ENCODE assay signal across 14 cellular contexts in genomic region chr3:194023501-194024280, GRCh38.
DNase-seq lines count a peak whose midpoint lies in the region; ATAC-seq and TF ChIP-seq lines count a peak whose summit lies in the region.
"Had no signal": no experiment of that assay in that cellular context is flagged by ENCODE, and none has a peak within 500 bp of the region (broad histone marks: within the 10 kb centered on the region; RNA-seq: fewer than 3 reads in every experiment).

No MANE protein-coding gene starts in this region.

- H3K4me3 ChIP-seq in DND-41 (ENCODE audit: low read depth in 1 of 2, low read length in 2 of 2) (no peak overlapping the region), heart right ventricle (no peak overlapping the region), lower lobe of right lung (no peak overlapping the region)
- H3K4me3 ChIP-seq: breast epithelium, GM23248 had no signal

- H3K27me3 ChIP-seq in DND-41 (ENCODE audit: insufficient read depth, low read length, poor library complexity) (peaks cover 15% of the 10 kb centered on the region), heart right ventricle (peaks cover 0 to 54% (median 13%) of the 10 kb centered on the region in 7 donors), lower lobe of right lung (ENCODE audit: low read depth) (no peaks in the 10 kb centered on the region)
- H3K27me3 ChIP-seq: breast epithelium had no signal

- peak; percentile 84 for ATAC-seq in DND-41 (ENCODE audit: insufficient read depth, low read depth)
- ATAC-seq in heart right ventricle = no peak
- ATAC-seq in lower lobe of right lung = no peak
- ATAC-seq: left ventricle myocardium superior had no signal

- no peak overlapping the region for H3K9ac ChIP-seq in DND-41 (ENCODE audit: low read depth, low read length)
- H3K9ac ChIP-seq: GM23248 had no signal

- no peak overlapping the region for H3K4me2 ChIP-seq in DND-41 (ENCODE audit: insufficient read depth, low read length)

- TF ChIP-seq CTCF in DND-41 (IDR thresholded peaks at IDR 0.05; ENCODE audit: borderline replicate concordance, extremely low read depth, low read length, poor library complexity, severe bottlenecking) = no peak
- TF ChIP-seq CTCF in heart right ventricle (IDR thresholded peaks at IDR 0.05) = no peak
- no peak for TF ChIP-seq CTCF in lower lobe of right lung (IDR thresholded peaks at IDR 0.05)

- intact Hi-C loops in heart right ventricle (cut with DNase I) = no loop called here
- intact Hi-C loops in lower lobe of right lung (cut with DNase I) = no loop called here

- H3K9me3 ChIP-seq in DND-41 (ENCODE audit: insufficient read depth, low read length, severe bottlenecking) (no peaks in the 10 kb centered on the region), heart right ventricle (no peaks in the 10 kb centered on the region), lower lobe of right lung (no peaks in the 10 kb centered on the region)
- H3K9me3 ChIP-seq: breast epithelium had no signal

- H3K27ac ChIP-seq in DND-41 (ENCODE audit: low read length) = no peak overlapping the region
- H3K27ac ChIP-seq in heart right ventricle = no peak overlapping the region
- no peak overlapping the region for H3K27ac ChIP-seq in lower lobe of right lung
- H3K27ac ChIP-seq: GM23248 had no signal

- DNase-seq in DND-41 (peak; percentile 54), NCI-H1694 treated with DMSO at 0.1 percent for 48 hours (lab: John Stamatoyannopoulos, UW) (peak; percentile 92), RPMI8226 (peak; percentile 84), mucosa of gallbladder (ENCODE audit: low spot score) (peak; percentile 62), heart right ventricle (no peak), lower lobe of right lung (no peak), HK-2 (ENCODE audit: unreplicated experiment) (no peak)
- DNase-seq: endodermal cell, glutamatergic neuron, GM23248, left ventricle myocardium superior, NCI-H2227 treated with DMSO at 0.1 percent for 48 hours, SIG-M5 had no signal

- WGBS in heart right ventricle, 2 donors = 73 to 74% methylated on average over 9 of the region's 9 CpGs

- no peaks in the 10 kb centered on the region for H3K4me1 ChIP-seq in DND-41 (ENCODE audit: insufficient read depth, low read length)
- H3K4me1 ChIP-seq in heart right ventricle = no peaks in the 10 kb centered on the region
- H3K4me1 ChIP-seq in lower lobe of right lung = no peaks in the 10 kb centered on the region
- H3K4me1 ChIP-seq: breast epithelium had no signal

- H3K36me3 ChIP-seq in DND-41 (ENCODE audit: insufficient read depth, low read length) = no peaks in the 10 kb centered on the region
- no peaks in the 10 kb centered on the region for H3K36me3 ChIP-seq in heart right ventricle
- no peaks in the 10 kb centered on the region for H3K36me3 ChIP-seq in lower lobe of right lung
- H3K36me3 ChIP-seq: breast epithelium had no signal

- H3K79me2 ChIP-seq in DND-41 (ENCODE audit: insufficient read depth, low read length) = no peaks in the 10 kb centered on the region

- H2AFZ ChIP-seq in DND-41 (ENCODE audit: low read depth, low read length) = no peak overlapping the region
- H2AFZ ChIP-seq: GM23248 had no signal

- H4K20me1 ChIP-seq in DND-41 (ENCODE audit: insufficient read depth, low read length) = no peaks in the 10 kb centered on the region

Comparison
In these comparisons a context has a peak if more than half of its experiments do, and no peak if none do; other contexts are left out.
1. DNase-seq: peak in DND-41 (single experiment), NCI-H1694 treated with DMSO at 0.1 percent for 48 hours (single experiment), RPMI8226 (single experiment) and mucosa of gallbladder (single experiment); none in heart right ventricle (0 of 2), lower lobe of right lung (single experiment) and HK-2 (single experiment).